ENCODE assay signal across 7 cellular contexts in the genomic region with DNA sequence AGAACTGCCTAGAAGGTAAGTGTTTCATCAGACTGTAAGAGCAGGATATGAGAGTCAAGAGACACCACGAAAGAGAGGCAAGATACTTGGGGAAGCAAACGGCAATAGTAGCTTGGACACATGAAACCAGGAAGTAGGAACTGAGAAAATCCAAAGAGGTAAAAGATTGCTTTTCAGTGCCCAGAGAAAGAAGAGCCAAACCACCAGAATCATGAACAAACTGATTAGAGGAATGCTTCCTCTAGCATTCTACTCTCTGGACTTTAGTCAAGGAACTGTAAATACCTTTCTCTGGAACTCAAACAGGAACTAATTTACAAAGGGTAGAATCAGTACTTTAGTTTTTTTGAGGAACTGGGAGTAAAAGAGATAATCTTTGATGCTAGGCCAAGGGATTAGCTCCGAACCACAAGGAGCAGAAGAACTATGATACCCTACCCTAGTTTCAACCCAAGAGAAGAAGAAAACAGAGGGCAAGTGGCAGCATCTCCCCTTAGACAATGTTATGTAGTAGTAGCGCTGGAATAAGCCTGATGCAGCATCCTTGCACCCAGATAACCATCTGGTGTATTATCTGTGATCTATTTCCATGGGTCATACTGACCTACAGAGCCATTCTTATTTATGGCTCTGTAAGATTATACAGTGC.
DNase-seq lines count a peak whose midpoint lies in the region; ATAC-seq lines count a peak whose summit lies in the region.

No MANE protein-coding gene starts in this region.

- H3K27ac Mint-ChIP-seq in activated naive CD8-positive, alpha-beta T cell treated with anti-CD3 and anti-CD28 coated beads, Interleukin-2, amount 50 U/mL, for 24 hours = peak overlapping the region; percentile 16
- H3K27ac Mint-ChIP-seq in stimulated activated naive CD8-positive, alpha-beta T cell treated with anti-CD3 and anti-CD28 coated beads, Interleukin-15, amount 100 ng/mL, for 72 hours = no peak overlapping the region

- no peaks in the 10 kb centered on the region for H3K9me3 Mint-ChIP-seq in activated naive CD8-positive, alpha-beta T cell treated with anti-CD3 and anti-CD28 coated beads, Interleukin-2, amount 50 U/mL, for 24 hours
- no peaks in the 10 kb centered on the region for H3K9me3 Mint-ChIP-seq in stimulated activated naive CD8-positive, alpha-beta T cell treated with anti-CD3 and anti-CD28 coated beads, Interleukin-15, amount 100 ng/mL, for 72 hours

- ATAC-seq in GM19372 (IDR thresholded peaks at IDR 0.05; ENCODE audit: low read depth, unreplicated experiment) (peak; percentile 76), HG03175 (IDR thresholded peaks at IDR 0.05; ENCODE audit: unreplicated experiment) (peak; percentile 59)
- ATAC-seq in activated naive CD8-positive, alpha-beta T cell treated with anti-CD3 and anti-CD28 coated beads, Interleukin-2, amount 50 U/mL, for 24 hours = no peak
- ATAC-seq in stimulated activated naive CD8-positive, alpha-beta T cell treated with anti-CD3 and anti-CD28 coated beads, Interleukin-15, amount 100 ng/mL, for 72 hours = peak; percentile 63

- no peak overlapping the region for H3K4me3 Mint-ChIP-seq in activated naive CD8-positive, alpha-beta T cell treated with anti-CD3 and anti-CD28 coated beads, Interleukin-2, amount 50 U/mL, for 24 hours
- peak overlapping the region in 1 of 2 donors; percentile 23 for H3K4me3 Mint-ChIP-seq in stimulated activated naive CD8-positive, alpha-beta T cell treated with anti-CD3 and anti-CD28 coated beads, Interleukin-15, amount 100 ng/mL, for 72 hours

- H3K36me3 Mint-ChIP-seq in activated naive CD8-positive, alpha-beta T cell treated with anti-CD3 and anti-CD28 coated beads, Interleukin-2, amount 50 U/mL, for 24 hours (ENCODE audit: low read depth) = peaks cover 21% of the 10 kb centered on the region

- H3K27me3 Mint-ChIP-seq in activated naive CD8-positive, alpha-beta T cell treated with anti-CD3 and anti-CD28 coated beads, Interleukin-2, amount 50 U/mL, for 24 hours = no peaks in the 10 kb centered on the region
- H3K27me3 Mint-ChIP-seq in stimulated activated naive CD8-positive, alpha-beta T cell treated with anti-CD3 and anti-CD28 coated beads, Interleukin-15, amount 100 ng/mL, for 72 hours = no peaks in the 10 kb centered on the region

- peaks cover 48% of the 10 kb centered on the region for H3K4me1 Mint-ChIP-seq in activated naive CD8-positive, alpha-beta T cell treated with anti-CD3 and anti-CD28 coated beads, Interleukin-2, amount 50 U/mL, for 24 hours
- H3K4me1 Mint-ChIP-seq in stimulated activated naive CD8-positive, alpha-beta T cell treated with anti-CD3 and anti-CD28 coated beads, Interleukin-15, amount 100 ng/mL, for 72 hours = peaks cover 56% of the 10 kb centered on the region

- DNase-seq in activated naive CD8-positive, alpha-beta T cell treated with anti-CD3 and anti-CD28 coated beads, Interleukin-2, amount 50 U/mL, for 24 hours = no peak
- no peak for DNase-seq in stimulated activated naive CD8-positive, alpha-beta T cell treated with anti-CD3 and anti-CD28 coated beads, Interleukin-15, amount 100 ng/mL, for 72 hours
- DNase-seq in amygdala (lab: John Stamatoyannopoulos, UW) (no peak), NCI-H187 treated with DMSO at 0.1 percent for 48 hours (lab: John Stamatoyannopoulos, UW) (no peak), NCI-H1048 (lab: John Stamatoyannopoulos, UW) (no peak)
